In genomic region chr5:57383093-57383861, GRCh38 we compare ENCODE assay signal across 1 cellular context.
TF ChIP-seq lines count a peak whose summit lies in the region.

No MANE protein-coding gene starts in this region.

TF ChIP-seq in K562, 482 proteins besides CTCF, POLR2A, EP300 and RAD21 (continued from another document and continues in another):
- TF ChIP-seq CHCHD3 (CRISPR knock-in tag; IDR thresholded peaks at IDR 0.05) (no peak), FIP1L1 (IDR thresholded peaks at IDR 0.05; ENCODE audit: low read depth, low read length, poor library complexity, severe bottlenecking) (no peak), E2F3 (CRISPR knock-in tag; IDR thresholded peaks at IDR 0.05) (no peak), CHD4 (IDR thresholded peaks at IDR 0.05; ENCODE audit: insufficient read depth, insufficient replicate concordance, low read depth, low read length, poor library complexity, severe bottlenecking) (no peak), CEBPB (tag; IDR thresholded peaks at IDR 0.05) (peak; percentile 65; the same call in 1 of the 2 replicates), NFRKB (IDR thresholded peaks at IDR 0.05; ENCODE audit: low read depth) (peak; percentile 77; the same call in 1 of the 2 replicates), ZSCAN29 (IDR thresholded peaks at IDR 0.05) (no peak), CXXC5 (CRISPR knock-in tag; IDR thresholded peaks at IDR 0.05) (peak; percentile 61), MTA1 (IDR thresholded peaks at IDR 0.05; ENCODE audit: borderline replicate concordance) (no peak; the same call in 1 of the 2 replicates), KLF13 (tag; IDR thresholded peaks at IDR 0.05; ENCODE audit: borderline replicate concordance, low read depth) (no peak), ZNF165 (CRISPR knock-in tag; IDR thresholded peaks at IDR 0.05; ENCODE audit: borderline replicate concordance) (no peak), TAL1 (IDR thresholded peaks at IDR 0.05) (peak; percentile 72), E2F5 (CRISPR knock-in tag; IDR thresholded peaks at IDR 0.05) (no peak), ZNF347 (CRISPR knock-in tag; IDR thresholded peaks at IDR 0.05; ENCODE audit: low read depth) (no peak), ZBTB12 (CRISPR knock-in tag; IDR thresholded peaks at IDR 0.05) (no peak; the same call in 1 of the 2 replicates), RBM39 (optimal IDR thresholded peaks at IDR 0.05; ENCODE audit: low read depth, low read length) (no peak), ZNF3 (CRISPR knock-in tag; IDR thresholded peaks at IDR 0.05) (no peak), TRIM28 (IDR thresholded peaks at IDR 0.05) (no peak), CEBPG (CRISPR knock-in tag; IDR thresholded peaks at IDR 0.05) (peak; percentile 89), CEBPG (tag; conservative IDR thresholded peaks at IDR 0.05 in 1 of 2, IDR thresholded peaks at IDR 0.05 in 1 of 2) (peak; percentile 89 to 95), ZFP36 (IDR thresholded peaks at IDR 0.05; ENCODE audit: low read depth, low read length, partially characterized antibody) (peak; percentile 76), YBX1 (IDR thresholded peaks at IDR 0.05) (no peak), ELK3 (CRISPR knock-in tag; IDR thresholded peaks at IDR 0.05) (no peak), CTCFL (IDR thresholded peaks at IDR 0.05; ENCODE audit: borderline replicate concordance, insufficient read depth, low read depth, low read length, poor library complexity, severe bottlenecking) (no peak), ZNF263 (CRISPR knock-in tag; IDR thresholded peaks at IDR 0.05; ENCODE audit: borderline replicate concordance) (no peak), ZBTB9 (CRISPR knock-in tag; IDR thresholded peaks at IDR 0.05) (no peak), PPARD (CRISPR knock-in tag; IDR thresholded peaks at IDR 0.05) (no peak), ZC3H8 (IDR thresholded peaks at IDR 0.05) (no peak), E4F1 (CRISPR knock-in tag; IDR thresholded peaks at IDR 0.05; ENCODE audit: borderline replicate concordance) (no peak), DACH1 (IDR thresholded peaks at IDR 0.05; ENCODE audit: partially characterized antibody) (no peak), DPF2 (IDR thresholded peaks at IDR 0.05) (peak; percentile 95), HMG20A (CRISPR knock-in tag; conservative IDR thresholded peaks at IDR 0.05) (no peak), ZFP1 (CRISPR knock-in tag; IDR thresholded peaks at IDR 0.05) (no peak), E2F6 (IDR thresholded peaks at IDR 0.05; ENCODE audit: borderline replicate concordance in 1 of 2, extremely low read depth in 1 of 2, insufficient read depth in 1 of 2, insufficient read length in 1 of 2, low read depth in 1 of 2, low read length in 1 of 2, poor library complexity in 1 of 2, severe bottlenecking in 1 of 2) (no peak), ATF4 (CRISPR knock-in tag; IDR thresholded peaks at IDR 0.05) (peak; percentile 83), YY1 (IDR thresholded peaks at IDR 0.05; ENCODE audit: borderline replicate concordance in 1 of 3, control insufficient read depth in 1 of 3, extremely low read depth in 1 of 3, insufficient read depth in 3 of 3, insufficient read length in 1 of 3, insufficient replicate concordance in 2 of 3, low read depth in 1 of 3, low read length in 2 of 3) (no peak), STAT6 (CRISPR knock-in tag; IDR thresholded peaks at IDR 0.05) (no peak), PHB2 (IDR thresholded peaks at IDR 0.05; ENCODE audit: low read depth) (no peak), MAFF (IDR thresholded peaks at IDR 0.05; ENCODE audit: low read length) (peak; percentile 78), NR2F6 (CRISPR knock-in tag; IDR thresholded peaks at IDR 0.05) (no peak), SRSF3 (IDR thresholded peaks at IDR 0.05; ENCODE audit: insufficient read depth, low read length) (no peak), PURB (CRISPR knock-in tag; IDR thresholded peaks at IDR 0.05; ENCODE audit: low read depth) (no peak), THAP7 (CRISPR knock-in tag; IDR thresholded peaks at IDR 0.05) (no peak), PML (IDR thresholded peaks at IDR 0.05; ENCODE audit: low read length) (peak; percentile 34; the same call in 1 of the 2 replicates)
